Comparison of ENCODE assay signal across 25 cellular contexts in the genomic region with DNA sequence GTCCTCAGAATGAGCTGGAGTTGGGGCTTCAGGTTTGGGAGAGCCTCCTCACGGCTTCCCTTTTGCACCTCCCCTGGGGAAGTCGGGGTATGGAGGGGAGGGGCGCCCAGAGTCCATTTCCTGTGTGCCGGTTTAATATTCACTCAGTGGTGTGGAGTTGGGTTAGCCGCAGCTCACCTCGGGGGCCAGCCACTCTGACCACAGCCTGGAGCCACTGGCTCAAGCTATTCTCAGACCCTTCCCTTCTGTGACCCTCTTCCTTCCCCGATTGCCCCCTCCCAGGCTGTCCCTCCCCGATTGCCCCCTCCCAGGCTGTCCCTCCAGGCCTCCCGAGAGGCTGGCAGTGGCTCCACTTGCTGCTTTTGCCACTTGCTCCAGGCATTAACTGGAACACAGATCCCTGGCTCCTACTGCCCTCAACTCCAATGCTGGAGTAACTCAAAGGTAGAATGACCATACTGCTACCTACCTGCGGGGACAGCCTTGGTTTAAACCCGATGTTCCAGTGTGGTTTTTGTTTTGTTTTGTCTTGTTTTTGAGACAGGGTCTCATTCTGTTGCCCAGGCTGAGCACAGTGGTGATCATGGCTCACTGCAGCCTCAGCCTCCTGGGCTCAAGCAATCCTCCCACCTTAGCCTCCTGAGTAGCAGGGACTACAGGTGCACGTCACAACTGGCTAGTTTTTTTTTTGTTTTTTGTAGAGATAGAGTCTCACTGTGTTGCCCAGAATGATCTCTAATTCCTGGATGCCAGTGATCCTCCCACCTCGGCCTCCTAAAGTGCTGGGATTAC. TPM values are rescaled to one million over a fixed set of nuclear protein-coding genes. Genes with fewer than 3 reads are reported as not detected.
DNase-seq lines count a peak whose midpoint lies in the region; ATAC-seq, FAIRE-seq and TF ChIP-seq lines count a peak whose summit lies in the region.
"Had no signal": no experiment of that assay in that cellular context is flagged by ENCODE, and none has a peak within 500 bp of the region (broad histone marks: within the 10 kb centered on the region; RNA-seq: fewer than 3 reads in every experiment).

No MANE protein-coding gene starts in this region.

- peak overlapping the region in 3 of 5 donors; percentile 3 to 14 (median 8) for H3K4me3 Mint-ChIP-seq in immature natural killer cell
- H3K4me3 Mint-ChIP-seq in endothelial cell (ENCODE audit: unreplicated experiment), result no peak overlapping the region
- H3K4me3 Mint-ChIP-seq in CD14-positive monocyte, result no peak overlapping the region
- H3K4me3 Mint-ChIP-seq: activated CD8-positive, alpha-beta T cell treated with anti-CD3 and anti-CD28 coated beads, Interleukin-2, amount 10 ng/mL, durations not matched to agents 7 days and 5 days; activated naive CD4-positive, alpha-beta T cell treated with anti-CD3 and anti-CD28 coated beads, Interleukin-2, amount 10 ng/mL, durations not matched to agents 7 days and 5 days; CD4-positive, CD25-positive, alpha-beta regulatory T cell; central memory CD8-positive, alpha-beta T cell; neural crest cell; T-helper 2 cell treated with Interferon-gamma antibody and Interleukin-4, amounts not matched to agents 5 μg/mL and 100 μg/mL, for 36 hours had no signal

- H3K27ac Mint-ChIP-seq in immature natural killer cell (no peak overlapping the region), endothelial cell (ENCODE audit: unreplicated experiment) (no peak overlapping the region), CD14-positive monocyte (peak overlapping the region in 1 of 7 donors; percentile 54)
- H3K27ac Mint-ChIP-seq: activated CD8-positive, alpha-beta T cell treated with anti-CD3 and anti-CD28 coated beads, Interleukin-2, amount 10 ng/mL, durations not matched to agents 7 days and 5 days; activated naive CD4-positive, alpha-beta T cell treated with anti-CD3 and anti-CD28 coated beads, Interleukin-2, amount 10 ng/mL, durations not matched to agents 7 days and 5 days; IgD-negative memory B cell; T-helper 2 cell treated with Interferon-gamma antibody and Interleukin-4, amounts not matched to agents 5 μg/mL and 100 μg/mL, for 36 hours had no signal

- intact Hi-C loops in cardiac septum (cut with DNase I) (no loop called here), CD14-positive monocyte (cut with micrococcal nuclease) (no loop called here)

- TF ChIP-seq CTCF in endothelial cell (IDR thresholded peaks at IDR 0.05; ENCODE audit: unreplicated experiment) (no peak), CD14-positive monocyte (IDR thresholded peaks at IDR 0.05) (no peak)

- FAIRE-seq in GM18507 (lab: Jason Lieb, UNC), result peak; percentile 65
- FAIRE-seq: RCC 7860 had no signal

- H3K9me3 Mint-ChIP-seq in immature natural killer cell (peaks cover 0 to 3% (median 0%) of the 10 kb centered on the region in 6 donors), endothelial cell (ENCODE audit: unreplicated experiment) (no peaks in the 10 kb centered on the region), CD14-positive monocyte (peaks cover 5 to 17% (median 12%) of the 10 kb centered on the region in 7 donors)
- H3K9me3 Mint-ChIP-seq: CD4-positive, CD25-positive, alpha-beta regulatory T cell; central memory CD8-positive, alpha-beta T cell had no signal

- ATAC-seq in GM21381 (IDR thresholded peaks at IDR 0.05; ENCODE audit: unreplicated experiment), result peak; percentile 57
- peak; percentile 68 for ATAC-seq in HG03135 (IDR thresholded peaks at IDR 0.05; ENCODE audit: unreplicated experiment)
- ATAC-seq: activated CD8-positive, alpha-beta T cell treated with anti-CD3 and anti-CD28 coated beads, Interleukin-2, amount 10 ng/mL, durations not matched to agents 7 days and 5 days; esophagus mucosa; gastroesophageal sphincter had no signal

- H3K27me3 Mint-ChIP-seq in immature natural killer cell (ENCODE audit: low read depth in 3 of 3) (peaks cover 0 to 2% (median 2%) of the 10 kb centered on the region in 3 donors), endothelial cell (ENCODE audit: unreplicated experiment) (peaks cover 3% of the 10 kb centered on the region), CD14-positive monocyte (ENCODE audit: low read depth in 3 of 3) (peaks cover 0 to 8% (median 1%) of the 10 kb centered on the region in 3 donors)
- H3K27me3 Mint-ChIP-seq: CD4-positive, CD25-positive, alpha-beta regulatory T cell; IgD-negative memory B cell had no signal

- no peak for DNase-seq in GM18507 (ENCODE audit: extremely low spot score, insufficient read length, low read depth)
- no peak for DNase-seq in immature natural killer cell
- no peak for DNase-seq in endothelial cell (ENCODE audit: low spot score)
- DNase-seq in NCI-H2227 (lab: John Stamatoyannopoulos, UW; ENCODE audit: unreplicated experiment), result no peak
- DNase-seq in cardiac septum (ENCODE audit: low spot score), result no peak
- no peak for DNase-seq in CD14-positive monocyte (ENCODE audit: low spot score)
- DNase-seq: activated CD4-positive, CD25-positive, alpha-beta regulatory T cell; activated CD8-positive, alpha-beta T cell treated with anti-CD3 and anti-CD28 coated beads, Interleukin-2, amount 10 ng/mL, durations not matched to agents 7 days and 5 days; activated naive CD4-positive, alpha-beta T cell treated with anti-CD3 and anti-CD28 coated beads, Interleukin-2, amount 10 ng/mL, durations not matched to agents 7 days and 5 days; activated T-cell treated with anti-CD3 and anti-CD28 coated beads, Interleukin-2, amount 50 U/mL, for 48 hours; CD4-positive, CD25-positive, alpha-beta regulatory T cell; DMS53; NCI-H1694 treated with DMSO at 0.1 percent for 48 hours; NCI-H226; stimulated activated CD4-positive, alpha-beta T cell treated with anti-CD3 and anti-CD28 coated beads, Interleukin-4, amount 100 ng/mL, for 1 hour; uterus had no signal

- H3K4me1 Mint-ChIP-seq in immature natural killer cell (peaks cover 19 to 21% of the 10 kb centered on the region in 2 donors), endothelial cell (ENCODE audit: unreplicated experiment) (no peaks in the 10 kb centered on the region), CD14-positive monocyte (no peaks in the 10 kb centered on the region)
- H3K4me1 Mint-ChIP-seq: central memory CD8-positive, alpha-beta T cell had no signal

- H3K36me3 Mint-ChIP-seq in immature natural killer cell (peaks cover 0 to 3% (median 2%) of the 10 kb centered on the region in 3 donors), endothelial cell (ENCODE audit: low read depth, unreplicated experiment) (no peaks in the 10 kb centered on the region), CD14-positive monocyte (peaks cover 1 to 2% of the 10 kb centered on the region in 2 donors)
- H3K36me3 Mint-ChIP-seq: activated naive CD4-positive, alpha-beta T cell treated with anti-CD3 and anti-CD28 coated beads, Interleukin-2, amount 10 ng/mL, durations not matched to agents 7 days and 5 days had no signal

RNA-seq across cellular contexts. Expression of a gene that starts 29.3 kb away (rescaled TPM):
- polyA plus RNA-seq in immature natural killer cell, result 10 to 100 TPM in 2 of 3 donors, 1 to 10 TPM in 1; 4.5 to 15.0 (median 10.5) TPM
- total RNA-seq in endothelial cell (ENCODE audit: unreplicated experiment), result 40.8 TPM
- 32.2 TPM for total RNA-seq in cardiac septum
- 10 to 100 TPM in 1 of 2 donors, 1 to 10 TPM in 1; 9.0 to 10.3 TPM for polyA plus RNA-seq in CD14-positive monocyte

RNA-seq across cellular contexts. Expression of a gene that starts 29.4 kb away (rescaled TPM):
- polyA plus RNA-seq in immature natural killer cell, result 10 to 100 TPM; 11.5 to 21.1 (median 13.7) TPM
- 48.1 TPM for total RNA-seq in endothelial cell (ENCODE audit: unreplicated experiment)
- total RNA-seq in cardiac septum, result 22.3 TPM
- polyA plus RNA-seq in CD14-positive monocyte, result 10 to 100 TPM; 16.5 to 18.7 TPM

Comparison
In these comparisons a context has a peak if more than half of its experiments do, and no peak if none do; other contexts are left out.
1. H3K4me3 Mint-ChIP-seq: peak in immature natural killer cell (3 of 5); none in endothelial cell (single experiment) and CD14-positive monocyte (0 of 2).